ENCODE assay signal across 7 cellular contexts in genomic region chr20:13784271-13784892, GRCh38. TPM values are rescaled to one million over a fixed set of nuclear protein-coding genes. Genes with fewer than 3 reads are reported as not detected.
DNase-seq lines count a peak whose midpoint lies in the region; ATAC-seq lines count a peak whose summit lies in the region.

No MANE protein-coding gene starts in this region.

- H3K4me3 Mint-ChIP-seq in T-helper 2 cell treated with Interferon-gamma antibody and Interleukin-4, amounts not matched to agents 5 μg/mL and 100 μg/mL, for 36 hours: peak overlapping the region; percentile 100
- H3K4me3 Mint-ChIP-seq in stimulated activated memory B cell treated with anti-CD40 and anti-IgM and Interleukin-4, amounts not matched to agents 10 μg/mL and 1 μg/mL and 100 μg/mL, for 72 hours: peak overlapping the region; percentile 84

- no peak overlapping the region for H3K27ac ChIP-seq in right cardiac atrium (ENCODE audit: low read length)

- H3K9me3 Mint-ChIP-seq in T-helper 2 cell treated with Interferon-gamma antibody and Interleukin-4, amounts not matched to agents 5 μg/mL and 100 μg/mL, for 36 hours: no peaks in the 10 kb centered on the region
- no peaks in the 10 kb centered on the region for H3K9me3 Mint-ChIP-seq in stimulated activated memory B cell treated with anti-CD40 and anti-IgM and Interleukin-4, amounts not matched to agents 10 μg/mL and 1 μg/mL and 100 μg/mL, for 72 hours

- no peaks in the 10 kb centered on the region for H3K9me3 ChIP-seq in right cardiac atrium (ENCODE audit: control insufficient read depth, low read length)

- no peaks in the 10 kb centered on the region for H3K27me3 ChIP-seq in right cardiac atrium (ENCODE audit: control insufficient read depth, insufficient read depth)

- peak overlapping the region; percentile 89 for H3K4me3 ChIP-seq in right cardiac atrium (ENCODE audit: low read length)

- no peak for DNase-seq in T-helper 2 cell treated with Interferon-gamma antibody and Interleukin-4, amounts not matched to agents 5 μg/mL and 100 μg/mL, for 36 hours (ENCODE audit: low spot score)
- DNase-seq in right cardiac atrium: peak in 2 of 3 donors; percentile 10 to 44
- DNase-seq in activated CD8-positive, alpha-beta memory T cell treated with anti-CD3 and anti-CD28 coated beads for 24 hours: no peak
- no peak for DNase-seq in NCI-H446 (lab: John Stamatoyannopoulos, UW)

- H3K4me1 ChIP-seq in right cardiac atrium (ENCODE audit: control insufficient read depth, insufficient read depth, low read length): no peaks in the 10 kb centered on the region

- H3K27ac Mint-ChIP-seq in T-helper 2 cell treated with Interferon-gamma antibody and Interleukin-4, amounts not matched to agents 5 μg/mL and 100 μg/mL, for 36 hours: peak overlapping the region; percentile 99
- peak overlapping the region; percentile 95 for H3K27ac Mint-ChIP-seq in stimulated activated memory B cell treated with anti-CD40 and anti-IgM and Interleukin-4, amounts not matched to agents 10 μg/mL and 1 μg/mL and 100 μg/mL, for 72 hours

- peaks cover 35% of the 10 kb centered on the region for H3K36me3 Mint-ChIP-seq in T-helper 2 cell treated with Interferon-gamma antibody and Interleukin-4, amounts not matched to agents 5 μg/mL and 100 μg/mL, for 36 hours (ENCODE audit: low read depth)
- peaks cover 32% of the 10 kb centered on the region for H3K36me3 Mint-ChIP-seq in stimulated activated memory B cell treated with anti-CD40 and anti-IgM and Interleukin-4, amounts not matched to agents 10 μg/mL and 1 μg/mL and 100 μg/mL, for 72 hours

- peaks cover 33% of the 10 kb centered on the region for H3K4me1 Mint-ChIP-seq in T-helper 2 cell treated with Interferon-gamma antibody and Interleukin-4, amounts not matched to agents 5 μg/mL and 100 μg/mL, for 36 hours (ENCODE audit: low read depth)
- H3K4me1 Mint-ChIP-seq in stimulated activated memory B cell treated with anti-CD40 and anti-IgM and Interleukin-4, amounts not matched to agents 10 μg/mL and 1 μg/mL and 100 μg/mL, for 72 hours: peaks cover 37% of the 10 kb centered on the region

- H3K27me3 Mint-ChIP-seq in T-helper 2 cell treated with Interferon-gamma antibody and Interleukin-4, amounts not matched to agents 5 μg/mL and 100 μg/mL, for 36 hours (ENCODE audit: low read depth): no peaks in the 10 kb centered on the region
- no peaks in the 10 kb centered on the region for H3K27me3 Mint-ChIP-seq in stimulated activated memory B cell treated with anti-CD40 and anti-IgM and Interleukin-4, amounts not matched to agents 10 μg/mL and 1 μg/mL and 100 μg/mL, for 72 hours

- intact Hi-C loops in right cardiac atrium (cut with DNase I): no loop called here

- under 1% methylated on average over 26 of the region's 26 CpGs for WGBS in right cardiac atrium

- ATAC-seq in GM18508 (IDR thresholded peaks at IDR 0.05; ENCODE audit: insufficient read depth, unreplicated experiment): peak; percentile 2
- peak; percentile 3 for ATAC-seq in HG02610 (IDR thresholded peaks at IDR 0.05; ENCODE audit: unreplicated experiment)
- peak; percentile 12 to 21 for ATAC-seq in right cardiac atrium
- ATAC-seq in stimulated activated memory B cell treated with anti-CD40 and anti-IgM and Interleukin-4, amounts not matched to agents 10 μg/mL and 1 μg/mL and 100 μg/mL, for 72 hours: peak; percentile 29

RNA-seq across cellular contexts. Expression of gene ESF1, which starts 0.3 kb away (rescaled TPM):
- 10 to 100 TPM; 10.8 to 16.6 (median 13.6) TPM for total RNA-seq in right cardiac atrium
- polyA plus RNA-seq in right cardiac atrium: 11.9 TPM

RNA-seq across cellular contexts. Expression of gene NDUFAF5, which starts 0.4 kb away (rescaled TPM):
- total RNA-seq in right cardiac atrium: 10 to 100 TPM; 56.1 to 72.3 (median 64.1) TPM
- 55.7 TPM for polyA plus RNA-seq in right cardiac atrium

Comparison
In these comparisons a context has a peak if more than half of its experiments do, and no peak if none do; other contexts are left out.
1. DNase-seq: peak in right cardiac atrium (2 of 3); none in T-helper 2 cell treated with Interferon-gamma antibody and Interleukin-4, amounts not matched to agents 5 μg/mL and 100 μg/mL, for 36 hours (single experiment), activated CD8-positive, alpha-beta memory T cell treated with anti-CD3 and anti-CD28 coated beads for 24 hours (single experiment) and NCI-H446 (0 of 2).
2. Peak in every context shown above with its lines, with median percentiles within 50 percentile points of each other: ATAC-seq.